7 cellular contexts compared by ENCODE assay signal in the genomic region with DNA sequence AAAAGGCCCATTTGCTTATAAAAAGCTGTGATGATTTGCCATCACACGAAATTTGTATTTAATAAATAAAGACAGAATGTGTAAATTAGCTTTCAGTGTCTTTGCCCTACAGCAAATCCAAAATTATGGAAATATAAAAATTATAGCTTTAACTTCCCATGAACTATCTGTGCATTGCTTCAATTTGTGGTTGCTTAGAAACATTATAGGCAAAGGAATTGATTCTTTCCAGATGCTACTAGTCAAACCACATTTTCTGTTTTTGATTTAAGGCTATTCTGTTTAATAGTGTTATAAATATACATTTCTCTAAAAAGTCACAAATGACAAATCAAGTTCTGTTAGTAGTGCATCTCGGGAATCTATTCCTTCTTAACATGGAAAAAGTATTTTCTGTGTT.
"Had no signal": no experiment of that assay in that cellular context is flagged by ENCODE, and none has a peak within 500 bp of the region (broad histone marks: within the 10 kb centered on the region; RNA-seq: fewer than 3 reads in every experiment).

No MANE protein-coding gene starts in this region.

- H3K4me3 ChIP-seq: GM23338 had no signal

- ATAC-seq: GM23338 had no signal

- FAIRE-seq: H1, H54, HTR-8/SVneo had no signal

- H3K4me2 ChIP-seq: GM23338 had no signal

- H2AFZ ChIP-seq: GM23338 had no signal

- DNase-seq: H9, HCEC 1CT, IMR-90 had no signal
